12 cellular contexts compared by ENCODE assay signal in genomic region chr2:199315299-199316179, GRCh38.
DNase-seq lines count a peak whose midpoint lies in the region; ATAC-seq, FAIRE-seq and TF ChIP-seq lines count a peak whose summit lies in the region.
"Had no signal": no experiment of that assay in that cellular context is flagged by ENCODE, and none has a peak within 500 bp of the region (broad histone marks: within the 10 kb centered on the region; RNA-seq: fewer than 3 reads in every experiment).

No MANE protein-coding gene starts in this region.

- H3K4me3 Mint-ChIP-seq in CD14-positive monocyte = no peak overlapping the region
- no peak overlapping the region for H3K4me3 Mint-ChIP-seq in activated T-helper 17 cell treated with anti-CD3 and anti-CD28 coated beads, Interleukin-2, amount 50 U/mL, for 72 hours
- H3K4me3 Mint-ChIP-seq: activated naive CD4-positive, alpha-beta T cell treated with anti-CD3 and anti-CD28 coated beads, Interleukin-2, amount 50 U/mL, for 24 hours; T-helper 2 cell treated with Interferon-gamma antibody and Interleukin-4, amounts not matched to agents 5 μg/mL and 100 μg/mL, for 36 hours had no signal

- H3K4me1 ChIP-seq in adipocyte (ENCODE audit: control insufficient read depth, insufficient read depth, low read length) (peaks cover 5% of the 10 kb centered on the region), iPS DF 6.9 (ENCODE audit: control insufficient read depth, insufficient read depth, low read length) (0 out of 2 replicates have a peak, but pooled peaks cover 2% of the 10 kb centered on the region)
- H3K4me1 ChIP-seq: esophagus squamous epithelium had no signal

- DNase-seq in Daoy (ENCODE audit: low read depth) (peak; percentile 9), adipocyte (ENCODE audit: low read depth) (peak; percentile 49), iPS DF 6.9 (ENCODE audit: low read depth, low spot score) (peak; percentile 16), CD14-positive monocyte (ENCODE audit: low spot score) (no peak), HTR-8/SVneo (ENCODE audit: insufficient read length, low spot score) (no peak)
- DNase-seq in Jurkat, Clone E6-1 (ENCODE audit: low read depth, low spot score) = peak; percentile 61
- DNase-seq: DMS153, esophagus squamous epithelium had no signal

- H3K4me1 Mint-ChIP-seq in CD14-positive monocyte = no peaks in the 10 kb centered on the region
- H3K4me1 Mint-ChIP-seq in activated T-helper 17 cell treated with anti-CD3 and anti-CD28 coated beads, Interleukin-2, amount 50 U/mL, for 72 hours = no peaks in the 10 kb centered on the region
- H3K4me1 Mint-ChIP-seq: activated naive CD4-positive, alpha-beta T cell treated with anti-CD3 and anti-CD28 coated beads, Interleukin-2, amount 50 U/mL, for 24 hours had no signal

- H3K4me3 ChIP-seq in Jurkat, Clone E6-1 (ENCODE audit: low read length) = no peak overlapping the region
- no peak overlapping the region for H3K4me3 ChIP-seq in adipocyte (ENCODE audit: low read length)
- no peak overlapping the region for H3K4me3 ChIP-seq in iPS DF 6.9 (ENCODE audit: low read length)
- H3K4me3 ChIP-seq: esophagus squamous epithelium had no signal

- H3K27ac ChIP-seq in iPS DF 6.9 (ENCODE audit: low read length) = no peak overlapping the region
- H3K27ac ChIP-seq: esophagus squamous epithelium had no signal

- intact Hi-C loops in CD14-positive monocyte (cut with micrococcal nuclease) = no loop called here

- H3K9me3 ChIP-seq in adipocyte (ENCODE audit: control insufficient read depth, low read length) (no peaks in the 10 kb centered on the region), iPS DF 6.9 (ENCODE audit: control insufficient read depth, insufficient read depth, low read length) (no peaks in the 10 kb centered on the region)
- H3K9me3 ChIP-seq: esophagus squamous epithelium had no signal

- peaks cover 13% of the 10 kb centered on the region for H3K36me3 ChIP-seq in adipocyte (ENCODE audit: control insufficient read depth, insufficient read depth, low read length, severe bottlenecking)
- no peaks in the 10 kb centered on the region for H3K36me3 ChIP-seq in iPS DF 6.9 (ENCODE audit: control insufficient read depth, insufficient read depth, low read length)
- H3K36me3 ChIP-seq: esophagus squamous epithelium had no signal

- no peak overlapping the region for H3K9ac ChIP-seq in adipocyte (ENCODE audit: low read length)

- no peak overlapping the region for H3K27ac Mint-ChIP-seq in CD14-positive monocyte
- H3K27ac Mint-ChIP-seq in activated T-helper 17 cell treated with anti-CD3 and anti-CD28 coated beads, Interleukin-2, amount 50 U/mL, for 72 hours = no peak overlapping the region
- H3K27ac Mint-ChIP-seq: activated naive CD4-positive, alpha-beta T cell treated with anti-CD3 and anti-CD28 coated beads, Interleukin-2, amount 50 U/mL, for 24 hours; T-helper 2 cell treated with Interferon-gamma antibody and Interleukin-4, amounts not matched to agents 5 μg/mL and 100 μg/mL, for 36 hours had no signal

- H3K36me3 Mint-ChIP-seq in CD14-positive monocyte = no peaks in the 10 kb centered on the region
- H3K36me3 Mint-ChIP-seq in activated T-helper 17 cell treated with anti-CD3 and anti-CD28 coated beads, Interleukin-2, amount 50 U/mL, for 72 hours (ENCODE audit: low read depth) = no peaks in the 10 kb centered on the region
- H3K36me3 Mint-ChIP-seq: activated naive CD4-positive, alpha-beta T cell treated with anti-CD3 and anti-CD28 coated beads, Interleukin-2, amount 50 U/mL, for 24 hours had no signal

- ATAC-seq in activated T-helper 17 cell treated with anti-CD3 and anti-CD28 coated beads, Interleukin-2, amount 50 U/mL, for 72 hours (replicated peaks) = no peak
- no peak for ATAC-seq in GM18511 (IDR thresholded peaks at IDR 0.05; ENCODE audit: unreplicated experiment)

- no peaks in the 10 kb centered on the region for H3K27me3 ChIP-seq in adipocyte (replicated peaks; ENCODE audit: control insufficient read depth, insufficient read depth, low read length)
- no peaks in the 10 kb centered on the region for H3K27me3 ChIP-seq in iPS DF 6.9 (ENCODE audit: control insufficient read depth, insufficient read depth, low read length)
- H3K27me3 ChIP-seq: esophagus squamous epithelium had no signal

- no peak for TF ChIP-seq CTCF in CD14-positive monocyte (IDR thresholded peaks at IDR 0.05)

- FAIRE-seq in HTR-8/SVneo (lab: Jason Lieb, UNC) = no peak

- no peaks in the 10 kb centered on the region for H3K9me3 Mint-ChIP-seq in CD14-positive monocyte
- H3K9me3 Mint-ChIP-seq in activated T-helper 17 cell treated with anti-CD3 and anti-CD28 coated beads, Interleukin-2, amount 50 U/mL, for 72 hours = peaks cover 3% of the 10 kb centered on the region
- H3K9me3 Mint-ChIP-seq: activated naive CD4-positive, alpha-beta T cell treated with anti-CD3 and anti-CD28 coated beads, Interleukin-2, amount 50 U/mL, for 24 hours; T-helper 2 cell treated with Interferon-gamma antibody and Interleukin-4, amounts not matched to agents 5 μg/mL and 100 μg/mL, for 36 hours had no signal

- H3K27me3 Mint-ChIP-seq in CD14-positive monocyte (ENCODE audit: low read depth in 3 of 3) = no peaks in the 10 kb centered on the region
- peaks cover 5% of the 10 kb centered on the region for H3K27me3 Mint-ChIP-seq in activated T-helper 17 cell treated with anti-CD3 and anti-CD28 coated beads, Interleukin-2, amount 50 U/mL, for 72 hours

- WGBS in iPS DF 6.9 (ENCODE audit: insufficient coverage, insufficient read length) = no CpG with 5 or more reads among the region's 1 CpG

Comparison
In these comparisons a context has a peak if more than half of its experiments do, and no peak if none do; other contexts are left out.
1. DNase-seq: peak in Daoy (single experiment), Jurkat, Clone E6-1 (single experiment), adipocyte (single experiment) and iPS DF 6.9 (single experiment); none in CD14-positive monocyte (single experiment) and HTR-8/SVneo (single experiment).